Comparison of ENCODE assay signal across 8 cellular contexts in genomic region chr5:88734191-88734640, GRCh38.
DNase-seq lines count a peak whose midpoint lies in the region; ATAC-seq and TF ChIP-seq lines count a peak whose summit lies in the region.

No MANE protein-coding gene starts in this region.

- H3K27ac ChIP-seq in lower lobe of right lung (peak overlapping the region; percentile 25), SJCRH30 (no peak overlapping the region)

- peak; percentile 39 for DNase-seq in RPMI7951 (ENCODE audit: low read depth)
- DNase-seq in lower lobe of right lung = no peak
- DNase-seq in SJCRH30 = no peak
- no peak for DNase-seq in activated naive CD4-positive, alpha-beta T cell treated with anti-CD3 and anti-CD28 coated beads, Interleukin-2, amount 50 U/mL, for 16 hours
- DNase-seq in NCI-H1048 (lab: John Stamatoyannopoulos, UW) = no peak
- DNase-seq in NCI-H1417 treated with DMSO at 0.1 percent for 48 hours (lab: John Stamatoyannopoulos, UW) = no peak

- H3K27me3 ChIP-seq in lower lobe of right lung (ENCODE audit: low read depth) (no peaks in the 10 kb centered on the region), SJCRH30 (no peaks in the 10 kb centered on the region)

- intact Hi-C loops in lower lobe of right lung (cut with DNase I) = loop anchor here (5.0 kb wide), 1 partner anchor 153 kb away; no protein-coding TSS in a partner anchor

- no peak overlapping the region for H3K4me3 ChIP-seq in lower lobe of right lung
- H3K4me3 ChIP-seq in SJCRH30 = no peak overlapping the region

- H3K36me3 ChIP-seq in lower lobe of right lung (no peaks in the 10 kb centered on the region), SJCRH30 (peaks cover 12% of the 10 kb centered on the region)

- ATAC-seq in GM18868 (IDR thresholded peaks at IDR 0.05; ENCODE audit: unreplicated experiment) (peak; percentile 57), HG02943 (IDR thresholded peaks at IDR 0.05; ENCODE audit: low read depth, unreplicated experiment) (peak; percentile 57), lower lobe of right lung (no peak)

- H3K9me3 ChIP-seq in lower lobe of right lung (no peaks in the 10 kb centered on the region), SJCRH30 (replicated peaks) (no peaks in the 10 kb centered on the region)

- no peak for TF ChIP-seq CTCF in lower lobe of right lung (IDR thresholded peaks at IDR 0.05)

- peaks cover 9% of the 10 kb centered on the region for H3K4me1 ChIP-seq in lower lobe of right lung
- H3K4me1 ChIP-seq in SJCRH30 = no peaks in the 10 kb centered on the region

Comparison
In these comparisons a context has a peak if more than half of its experiments do, and no peak if none do; other contexts are left out.
1. ATAC-seq: peak in GM18868 (single experiment) and HG02943 (single experiment); none in lower lobe of right lung (0 of 2).